In the genomic region with DNA sequence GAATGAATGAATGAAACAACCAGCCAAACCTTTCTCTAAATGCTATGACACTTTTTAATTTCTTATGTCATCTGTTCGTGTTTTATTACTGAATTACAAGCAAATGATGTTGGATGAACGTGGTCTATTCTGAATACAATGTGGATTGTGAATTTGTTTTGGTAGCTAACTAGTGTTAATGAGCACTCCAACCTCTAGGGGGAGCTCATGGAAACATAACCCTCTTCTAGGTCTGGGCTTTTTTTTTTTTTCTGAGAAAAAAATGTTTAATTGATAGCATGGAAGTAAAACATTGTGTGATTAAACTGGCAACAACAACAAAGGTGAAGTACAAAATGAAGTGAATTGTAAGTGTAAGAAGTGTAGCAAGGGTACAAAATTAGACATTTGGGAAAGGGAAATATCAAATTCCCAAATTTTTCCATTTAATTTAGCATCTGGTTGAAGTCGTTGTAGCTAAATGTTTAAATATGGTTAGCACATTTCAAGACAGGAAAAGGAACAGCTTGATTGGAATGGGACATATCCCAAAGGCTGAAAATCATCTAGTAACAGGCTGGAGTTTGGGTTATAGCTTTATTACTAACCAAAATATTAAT, we compare ENCODE assay signal across 8 cellular contexts.
DNase-seq lines count a peak whose midpoint lies in the region; ATAC-seq and FAIRE-seq lines count a peak whose summit lies in the region.

No MANE protein-coding gene starts in this region.

- peak; percentile 51 for ATAC-seq in GM19025 (IDR thresholded peaks at IDR 0.05; ENCODE audit: low read depth, unreplicated experiment)
- ATAC-seq in HG03558 (IDR thresholded peaks at IDR 0.05; ENCODE audit: extremely low read depth, unreplicated experiment), result peak; percentile 73

- no peak for FAIRE-seq in HTR-8/SVneo (lab: Jason Lieb, UNC)

- DNase-seq in DMS 273 (lab: John Stamatoyannopoulos, UW; ENCODE audit: unreplicated experiment) (peak; percentile 61), SKM-1 treated with dmso at 0.1 percent for 144 hours (lab: John Stamatoyannopoulos, UW; ENCODE audit: unreplicated experiment) (peak; percentile 67), hepatic stellate cell (ENCODE audit: low spot score) (peak; percentile 14), HTR-8/SVneo (ENCODE audit: insufficient read length, low spot score) (no peak), DMS79 (lab: John Stamatoyannopoulos, UW) (no peak)
- no peak for DNase-seq in activated CD8-positive, alpha-beta memory T cell treated with anti-CD3 and anti-CD28 coated beads, Interleukin-2, amount 50 U/mL, for 48 hours

Comparison
In these comparisons a context has a peak if more than half of its experiments do, and no peak if none do; other contexts are left out.
1. DNase-seq: peak in DMS 273 (single experiment), SKM-1 treated with dmso at 0.1 percent for 144 hours (single experiment) and hepatic stellate cell (single experiment); none in HTR-8/SVneo (single experiment), DMS79 (single experiment) and activated CD8-positive, alpha-beta memory T cell treated with anti-CD3 and anti-CD28 coated beads, Interleukin-2, amount 50 U/mL, for 48 hours (single experiment).